In the genomic region with DNA sequence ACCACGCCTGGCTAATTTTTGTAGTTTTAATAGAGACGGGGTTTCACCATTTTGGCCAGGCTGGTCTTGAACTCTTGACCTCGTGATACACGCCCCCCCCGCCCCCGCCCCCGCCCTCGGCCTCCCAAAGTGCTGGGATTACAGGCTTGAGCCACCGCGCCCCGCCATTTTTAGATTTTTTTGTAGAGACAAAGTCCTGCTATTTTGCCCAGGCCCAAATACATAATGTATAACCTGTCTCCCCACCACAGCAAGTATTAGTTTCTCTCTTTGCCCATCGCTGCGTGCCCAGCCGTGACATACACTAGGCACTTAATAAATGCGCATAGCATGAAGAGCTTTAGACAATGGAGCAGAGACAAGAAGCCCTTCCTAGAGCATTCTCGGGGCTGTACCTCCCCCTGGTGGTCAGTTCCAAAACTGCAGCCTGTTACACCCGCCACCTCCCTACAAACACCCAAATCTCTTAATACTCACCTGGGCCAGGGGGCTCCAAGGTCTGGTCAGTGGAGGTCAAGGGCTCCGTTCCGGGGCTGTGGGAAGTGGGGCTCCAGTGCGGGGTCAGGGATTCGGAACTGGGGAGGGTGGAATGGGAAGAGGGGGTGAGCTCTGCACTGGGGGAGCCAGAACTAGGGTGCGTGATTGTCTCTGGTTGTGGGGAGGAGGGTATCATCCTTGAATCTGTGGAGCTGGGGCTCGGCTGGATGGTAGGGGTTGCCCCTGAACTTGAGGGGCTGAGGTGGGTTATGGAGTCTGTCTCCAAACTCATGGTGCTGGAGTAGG, we compare ENCODE assay signal across 1 cellular context.
TF ChIP-seq lines count a peak whose summit lies in the region.

No MANE protein-coding gene starts in this region.

TF ChIP-seq in GM23338, 12 proteins besides CTCF, POLR2A, EP300 and RAD21 (continued from another document):
- TF ChIP-seq, protein P1, sequence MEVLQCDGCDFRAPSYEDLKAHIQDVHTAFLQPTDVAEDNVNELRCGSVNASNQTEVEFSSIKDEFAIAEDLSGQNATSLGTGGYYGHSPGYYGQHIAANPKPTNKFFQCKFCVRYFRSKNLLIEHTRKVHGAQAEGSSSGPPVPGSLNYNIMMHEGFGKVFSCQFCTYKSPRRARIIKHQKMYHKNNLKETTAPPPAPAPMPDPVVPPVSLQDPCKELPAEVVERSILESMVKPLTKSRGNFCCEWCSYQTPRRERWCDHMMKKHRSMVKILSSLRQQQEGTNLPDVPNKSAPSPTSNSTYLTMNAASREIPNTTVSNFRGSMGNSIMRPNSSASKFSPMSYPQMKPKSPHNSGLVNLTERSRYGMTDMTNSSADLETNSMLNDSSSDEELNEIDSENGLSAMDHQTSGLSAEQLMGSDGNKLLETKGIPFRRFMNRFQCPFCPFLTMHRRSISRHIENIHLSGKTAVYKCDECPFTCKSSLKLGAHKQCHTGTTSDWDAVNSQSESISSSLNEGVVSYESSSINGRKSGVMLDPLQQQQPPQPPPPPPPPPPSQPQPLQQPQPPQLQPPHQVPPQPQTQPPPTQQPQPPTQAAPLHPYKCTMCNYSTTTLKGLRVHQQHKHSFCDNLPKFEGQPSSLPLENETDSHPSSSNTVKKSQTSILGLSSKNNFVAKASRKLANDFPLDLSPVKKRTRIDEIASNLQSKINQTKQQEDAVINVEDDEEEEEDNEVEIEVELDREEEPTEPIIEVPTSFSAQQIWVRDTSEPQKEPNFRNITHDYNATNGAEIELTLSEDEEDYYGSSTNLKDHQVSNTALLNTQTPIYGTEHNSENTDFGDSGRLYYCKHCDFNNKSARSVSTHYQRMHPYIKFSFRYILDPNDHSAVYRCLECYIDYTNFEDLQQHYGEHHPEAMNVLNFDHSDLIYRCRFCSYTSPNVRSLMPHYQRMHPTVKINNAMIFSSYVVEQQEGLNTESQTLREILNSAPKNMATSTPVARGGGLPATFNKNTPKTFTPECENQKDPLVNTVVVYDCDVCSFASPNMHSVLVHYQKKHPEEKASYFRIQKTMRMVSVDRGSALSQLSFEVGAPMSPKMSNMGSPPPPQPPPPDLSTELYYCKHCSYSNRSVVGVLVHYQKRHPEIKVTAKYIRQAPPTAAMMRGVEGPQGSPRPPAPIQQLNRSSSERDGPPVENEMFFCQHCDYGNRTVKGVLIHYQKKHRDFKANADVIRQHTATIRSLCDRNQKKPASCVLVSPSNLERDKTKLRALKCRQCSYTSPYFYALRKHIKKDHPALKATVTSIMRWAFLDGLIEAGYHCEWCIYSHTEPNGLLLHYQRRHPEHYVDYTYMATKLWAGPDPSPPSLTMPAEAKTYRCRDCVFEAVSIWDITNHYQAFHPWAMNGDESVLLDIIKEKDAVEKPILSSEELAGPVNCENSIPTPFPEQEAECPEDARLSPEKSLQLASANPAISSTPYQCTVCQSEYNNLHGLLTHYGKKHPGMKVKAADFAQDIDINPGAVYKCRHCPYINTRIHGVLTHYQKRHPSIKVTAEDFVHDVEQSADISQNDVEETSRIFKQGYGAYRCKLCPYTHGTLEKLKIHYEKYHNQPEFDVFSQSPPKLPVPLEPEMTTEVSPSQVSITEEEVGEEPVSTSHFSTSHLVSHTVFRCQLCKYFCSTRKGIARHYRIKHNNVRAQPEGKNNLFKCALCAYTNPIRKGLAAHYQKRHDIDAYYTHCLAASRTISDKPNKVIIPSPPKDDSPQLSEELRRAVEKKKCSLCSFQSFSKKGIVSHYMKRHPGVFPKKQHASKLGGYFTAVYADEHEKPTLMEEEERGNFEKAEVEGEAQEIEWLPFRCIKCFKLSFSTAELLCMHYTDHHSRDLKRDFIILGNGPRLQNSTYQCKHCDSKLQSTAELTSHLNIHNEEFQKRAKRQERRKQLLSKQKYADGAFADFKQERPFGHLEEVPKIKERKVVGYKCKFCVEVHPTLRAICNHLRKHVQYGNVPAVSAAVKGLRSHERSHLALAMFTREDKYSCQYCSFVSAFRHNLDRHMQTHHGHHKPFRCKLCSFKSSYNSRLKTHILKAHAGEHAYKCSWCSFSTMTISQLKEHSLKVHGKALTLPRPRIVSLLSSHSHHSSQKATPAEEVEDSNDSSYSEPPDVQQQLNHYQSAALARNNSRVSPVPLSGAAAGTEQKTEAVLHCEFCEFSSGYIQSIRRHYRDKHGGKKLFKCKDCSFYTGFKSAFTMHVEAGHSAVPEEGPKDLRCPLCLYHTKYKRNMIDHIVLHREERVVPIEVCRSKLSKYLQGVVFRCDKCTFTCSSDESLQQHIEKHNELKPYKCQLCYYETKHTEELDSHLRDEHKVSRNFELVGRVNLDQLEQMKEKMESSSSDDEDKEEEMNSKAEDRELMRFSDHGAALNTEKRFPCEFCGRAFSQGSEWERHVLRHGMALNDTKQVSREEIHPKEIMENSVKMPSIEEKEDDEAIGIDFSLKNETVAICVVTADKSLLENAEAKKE (CRISPR knock-in tag; IDR thresholded peaks at IDR 0.05) = no peak
